ENCODE assay signal across 21 cellular contexts in genomic region chr2:66034467-66034866, GRCh38.
"Had no signal": no experiment of that assay in that cellular context is flagged by ENCODE, and none has a peak within 500 bp of the region (broad histone marks: within the 10 kb centered on the region; RNA-seq: fewer than 3 reads in every experiment).

No MANE protein-coding gene starts in this region.

- ATAC-seq: effector memory CD8-positive, alpha-beta T cell; esophagus mucosa; foreskin keratinocyte; heart right ventricle; left cardiac atrium; left lung; left ventricle myocardium superior; lower lobe of right lung; mucosa of descending colon had no signal

- H3K27ac ChIP-seq: colonic mucosa, epithelial cell of prostate, esophagus squamous epithelium, foreskin keratinocyte, heart right ventricle, left lung, lower lobe of right lung had no signal

- H3K27me3 ChIP-seq: colonic mucosa, esophagus squamous epithelium, heart right ventricle, left lung had no signal

- H3K36me3 ChIP-seq: colonic mucosa, esophagus squamous epithelium, heart right ventricle, left lung, lower lobe of right lung had no signal

- H3K9me3 ChIP-seq: colonic mucosa, esophagus squamous epithelium, heart right ventricle, left lung, lower lobe of right lung, mucosa of descending colon had no signal

- H3K4me1 ChIP-seq: colonic mucosa, foreskin keratinocyte, heart right ventricle, left lung, lower lobe of right lung had no signal

- H3K4me3 ChIP-seq: colonic mucosa, esophagus squamous epithelium, heart right ventricle, left lung, lower lobe of right lung, mucosa of descending colon had no signal

- DNase-seq: colonic mucosa; cortex of kidney; effector CD8-positive, alpha-beta T cell; effector memory CD8-positive, alpha-beta T cell; endodermal cell; erythroblast; esophagus squamous epithelium; foreskin keratinocyte; glutamatergic neuron; head of caudate nucleus; heart right ventricle; hippocampal formation; left cardiac atrium; left lung; left ventricle myocardium superior; lower lobe of right lung; mesenchymal stem cell; mucosa of descending colon; naive B cell had no signal
